Comparison of ENCODE assay signal across 1 cellular context in genomic region chr20:48672324-48672723, GRCh38.
TF ChIP-seq lines count a peak whose summit lies in the region.

No MANE protein-coding gene starts in this region.

TF ChIP-seq in WTC11, 78 proteins besides CTCF, POLR2A, EP300 and RAD21 (continued from another document):
- no peak for TF ChIP-seq HMGXB4 (CRISPR knock-in tag; IDR thresholded peaks at IDR 0.05)
- TF ChIP-seq, protein P1, sequence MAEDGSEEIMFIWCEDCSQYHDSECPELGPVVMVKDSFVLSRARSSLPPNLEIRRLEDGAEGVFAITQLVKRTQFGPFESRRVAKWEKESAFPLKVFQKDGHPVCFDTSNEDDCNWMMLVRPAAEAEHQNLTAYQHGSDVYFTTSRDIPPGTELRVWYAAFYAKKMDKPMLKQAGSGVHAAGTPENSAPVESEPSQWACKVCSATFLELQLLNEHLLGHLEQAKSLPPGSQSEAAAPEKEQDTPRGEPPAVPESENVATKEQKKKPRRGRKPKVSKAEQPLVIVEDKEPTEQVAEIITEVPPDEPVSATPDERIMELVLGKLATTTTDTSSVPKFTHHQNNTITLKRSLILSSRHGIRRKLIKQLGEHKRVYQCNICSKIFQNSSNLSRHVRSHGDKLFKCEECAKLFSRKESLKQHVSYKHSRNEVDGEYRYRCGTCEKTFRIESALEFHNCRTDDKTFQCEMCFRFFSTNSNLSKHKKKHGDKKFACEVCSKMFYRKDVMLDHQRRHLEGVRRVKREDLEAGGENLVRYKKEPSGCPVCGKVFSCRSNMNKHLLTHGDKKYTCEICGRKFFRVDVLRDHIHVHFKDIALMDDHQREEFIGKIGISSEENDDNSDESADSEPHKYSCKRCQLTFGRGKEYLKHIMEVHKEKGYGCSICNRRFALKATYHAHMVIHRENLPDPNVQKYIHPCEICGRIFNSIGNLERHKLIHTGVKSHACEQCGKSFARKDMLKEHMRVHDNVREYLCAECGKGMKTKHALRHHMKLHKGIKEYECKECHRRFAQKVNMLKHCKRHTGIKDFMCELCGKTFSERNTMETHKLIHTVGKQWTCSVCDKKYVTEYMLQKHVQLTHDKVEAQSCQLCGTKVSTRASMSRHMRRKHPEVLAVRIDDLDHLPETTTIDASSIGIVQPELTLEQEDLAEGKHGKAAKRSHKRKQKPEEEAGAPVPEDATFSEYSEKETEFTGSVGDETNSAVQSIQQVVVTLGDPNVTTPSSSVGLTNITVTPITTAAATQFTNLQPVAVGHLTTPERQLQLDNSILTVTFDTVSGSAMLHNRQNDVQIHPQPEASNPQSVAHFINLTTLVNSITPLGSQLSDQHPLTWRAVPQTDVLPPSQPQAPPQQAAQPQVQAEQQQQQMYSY (CRISPR knock-in tag; IDR thresholded peaks at IDR 0.05), result no peak
- TF ChIP-seq CREB1 (CRISPR knock-in tag; IDR thresholded peaks at IDR 0.05), result no peak
- no peak for TF ChIP-seq NFYB (CRISPR knock-in tag; conservative IDR thresholded peaks at IDR 0.05; ENCODE audit: low read depth)
- TF ChIP-seq, protein P2, sequence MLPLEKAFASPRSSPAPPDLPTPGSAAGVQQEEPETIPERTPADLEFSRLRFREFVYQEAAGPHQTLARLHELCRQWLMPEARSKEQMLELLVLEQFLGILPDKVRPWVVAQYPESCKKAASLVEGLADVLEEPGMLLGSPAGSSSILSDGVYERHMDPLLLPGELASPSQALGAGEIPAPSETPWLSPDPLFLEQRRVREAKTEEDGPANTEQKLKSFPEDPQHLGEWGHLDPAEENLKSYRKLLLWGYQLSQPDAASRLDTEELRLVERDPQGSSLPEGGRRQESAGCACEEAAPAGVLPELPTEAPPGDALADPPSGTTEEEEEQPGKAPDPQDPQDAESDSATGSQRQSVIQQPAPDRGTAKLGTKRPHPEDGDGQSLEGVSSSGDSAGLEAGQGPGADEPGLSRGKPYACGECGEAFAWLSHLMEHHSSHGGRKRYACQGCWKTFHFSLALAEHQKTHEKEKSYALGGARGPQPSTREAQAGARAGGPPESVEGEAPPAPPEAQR (CRISPR knock-in tag; IDR thresholded peaks at IDR 0.05), result no peak
- no peak for TF ChIP-seq CBFB (CRISPR knock-in tag; IDR thresholded peaks at IDR 0.05; ENCODE audit: low read depth)
- TF ChIP-seq SOX15 (CRISPR knock-in tag; IDR thresholded peaks at IDR 0.05), result no peak
